In genomic region chr6:166289181-166290061, GRCh38 we compare ENCODE assay signal across 27 cellular contexts. TPM values are rescaled to one million over a fixed set of nuclear protein-coding genes. Genes with fewer than 3 reads are reported as not detected.
DNase-seq lines count a peak whose midpoint lies in the region; ATAC-seq and TF ChIP-seq lines count a peak whose summit lies in the region.
"Had no signal": no experiment of that assay in that cellular context is flagged by ENCODE, and none has a peak within 500 bp of the region (broad histone marks: within the 10 kb centered on the region; RNA-seq: fewer than 3 reads in every experiment).

No MANE protein-coding gene starts in this region.

- no peaks in the 10 kb centered on the region for H3K9me3 Mint-ChIP-seq in activated CD4-positive, alpha-beta T cell treated with anti-CD3 and anti-CD28 coated beads for 36 hours (ENCODE audit: low read depth)
- H3K9me3 Mint-ChIP-seq in activated naive CD8-positive, alpha-beta T cell treated with anti-CD3 and anti-CD28 coated beads, Interleukin-2, amount 50 U/mL, for 24 hours = no peaks in the 10 kb centered on the region
- no peaks in the 10 kb centered on the region for H3K9me3 Mint-ChIP-seq in naive thymus-derived CD8-positive, alpha-beta T cell
- H3K9me3 Mint-ChIP-seq: activated naive CD4-positive, alpha-beta T cell treated with anti-CD3 and anti-CD28 coated beads, Interleukin-2, amount 50 U/mL, for 24 hours; CD4-positive, alpha-beta memory T cell; dendritic cell treated with granulocyte-macrophage colony-stimulating factor and Interleukin-4, amounts not matched to agents 40 ng/mL and 50 ng/mL, for 4 days; stimulated activated naive CD8-positive, alpha-beta T cell treated with anti-CD3 and anti-CD28 coated beads, Interleukin-15, Interleukin-2, amounts not matched to agents 100 ng/mL and 50 ng/mL, for 24 hours; T-cell had no signal

- POLR2A ChIA-PET in activated CD4-positive, alpha-beta T cell treated with anti-CD3 and anti-CD28 coated beads for 36 hours (lab: Charles Lee) = no interaction called here
- POLR2A ChIA-PET in HEK293 (lab: Yijun Ruan, JAX) = interaction anchor here (0.7 kb wide), 1 partner anchor 24 kb away, joined by 5 read pairs; no protein-coding TSS in a partner anchor
- POLR2A ChIA-PET in naive thymus-derived CD8-positive, alpha-beta T cell (lab: Charles Lee) = no interaction called here

- peak; percentile 79 for ATAC-seq in activated CD4-positive, alpha-beta T cell treated with anti-CD3 and anti-CD28 coated beads for 36 hours
- peak; percentile 63 for ATAC-seq in activated naive CD8-positive, alpha-beta T cell treated with anti-CD3 and anti-CD28 coated beads, Interleukin-2, amount 50 U/mL, for 24 hours
- ATAC-seq in naive thymus-derived CD8-positive, alpha-beta T cell = peak; percentile 58 to 62

- DNase-seq in activated CD4-positive, alpha-beta T cell treated with anti-CD3 and anti-CD28 coated beads for 36 hours = peak; percentile 36
- no peak for DNase-seq in activated CD4-positive, alpha-beta T cell treated with anti-CD3 and anti-CD28 coated beads, Interleukin-2, amount 50 U/mL, for 1 hour
- no peak for DNase-seq in activated naive CD8-positive, alpha-beta T cell treated with anti-CD3 and anti-CD28 coated beads, Interleukin-2, amount 50 U/mL, for 24 hours
- DNase-seq in naive thymus-derived CD8-positive, alpha-beta T cell = no peak
- DNase-seq in left ventricle myocardium inferior (no peak), NCI-H526 treated with DMSO at 0.1 percent for 48 hours (lab: John Stamatoyannopoulos, UW) (no peak), DMS114 treated with DMSO at 0.1 percent for 48 hours (lab: John Stamatoyannopoulos, UW; ENCODE audit: unreplicated experiment) (no peak)
- DNase-seq: activated CD4-positive, CD25-positive, alpha-beta regulatory T cell; CD4-positive, alpha-beta memory T cell; central memory CD4-positive, alpha-beta T cell; esophagus squamous epithelium; GOT3; mesendoderm; NCI-H1105; NCI-H187 treated with DMSO at 0.1 percent for 48 hours; NCI-H524 treated with DMSO at 0.1 percent for 48 hours; nucleus accumbens; psoas muscle; T-cell; tibial artery had no signal

- H3K36me3 ChIP-seq in HEK293 (ENCODE audit: control insufficient read depth in 2 of 2, insufficient read depth in 1 of 2, low read length in 2 of 2) (no peaks in the 10 kb centered on the region), left ventricle myocardium inferior (no peaks in the 10 kb centered on the region)
- H3K36me3 ChIP-seq: esophagus squamous epithelium, SJSA1, tibial artery had no signal

- H3K27me3 ChIP-seq in left ventricle myocardium inferior (ENCODE audit: low read depth) = peaks cover 49% of the 10 kb centered on the region
- H3K27me3 ChIP-seq: SJSA1 had no signal

- no peaks in the 10 kb centered on the region for H3K36me3 Mint-ChIP-seq in activated CD4-positive, alpha-beta T cell treated with anti-CD3 and anti-CD28 coated beads for 36 hours (ENCODE audit: low read depth)
- no peaks in the 10 kb centered on the region for H3K36me3 Mint-ChIP-seq in activated naive CD8-positive, alpha-beta T cell treated with anti-CD3 and anti-CD28 coated beads, Interleukin-2, amount 50 U/mL, for 24 hours (ENCODE audit: low read depth)
- no peaks in the 10 kb centered on the region for H3K36me3 Mint-ChIP-seq in naive thymus-derived CD8-positive, alpha-beta T cell
- H3K36me3 Mint-ChIP-seq: activated naive CD4-positive, alpha-beta T cell treated with anti-CD3 and anti-CD28 coated beads, Interleukin-2, amount 50 U/mL, for 24 hours; CD4-positive, alpha-beta memory T cell; T-cell had no signal

- H3K4me3 Mint-ChIP-seq in activated CD4-positive, alpha-beta T cell treated with anti-CD3 and anti-CD28 coated beads for 36 hours = no peak overlapping the region
- no peak overlapping the region for H3K4me3 Mint-ChIP-seq in activated naive CD8-positive, alpha-beta T cell treated with anti-CD3 and anti-CD28 coated beads, Interleukin-2, amount 50 U/mL, for 24 hours
- no peak overlapping the region for H3K4me3 Mint-ChIP-seq in naive thymus-derived CD8-positive, alpha-beta T cell
- H3K4me3 Mint-ChIP-seq: activated naive CD4-positive, alpha-beta T cell treated with anti-CD3 and anti-CD28 coated beads, Interleukin-2, amount 50 U/mL, for 24 hours; CD4-positive, alpha-beta memory T cell; dendritic cell treated with granulocyte-macrophage colony-stimulating factor and Interleukin-4, amounts not matched to agents 40 ng/mL and 50 ng/mL, for 4 days; stimulated activated naive CD8-positive, alpha-beta T cell treated with anti-CD3 and anti-CD28 coated beads, Interleukin-15, Interleukin-2, amounts not matched to agents 100 ng/mL and 50 ng/mL, for 24 hours; T-cell had no signal

- no peak for TF ChIP-seq CTCF in HEK293 (tag by site-specific recombination; IDR thresholded peaks at IDR 0.05)
- TF ChIP-seq CTCF in left ventricle myocardium inferior (IDR thresholded peaks at IDR 0.05; ENCODE audit: borderline replicate concordance) = no peak

- H3K27me3 Mint-ChIP-seq in activated CD4-positive, alpha-beta T cell treated with anti-CD3 and anti-CD28 coated beads for 36 hours = peaks cover 7% of the 10 kb centered on the region
- H3K27me3 Mint-ChIP-seq in activated naive CD8-positive, alpha-beta T cell treated with anti-CD3 and anti-CD28 coated beads, Interleukin-2, amount 50 U/mL, for 24 hours = peaks cover 5% of the 10 kb centered on the region
- H3K27me3 Mint-ChIP-seq in naive thymus-derived CD8-positive, alpha-beta T cell = peaks cover 3 to 9% (median 6%) of the 10 kb centered on the region in 5 donors
- H3K27me3 Mint-ChIP-seq: activated naive CD4-positive, alpha-beta T cell treated with anti-CD3 and anti-CD28 coated beads, Interleukin-2, amount 50 U/mL, for 24 hours had no signal

- H3K27ac Mint-ChIP-seq in activated CD4-positive, alpha-beta T cell treated with anti-CD3 and anti-CD28 coated beads for 36 hours = no peak overlapping the region
- H3K27ac Mint-ChIP-seq in activated naive CD8-positive, alpha-beta T cell treated with anti-CD3 and anti-CD28 coated beads, Interleukin-2, amount 50 U/mL, for 24 hours = no peak overlapping the region
- H3K27ac Mint-ChIP-seq in naive thymus-derived CD8-positive, alpha-beta T cell = peak overlapping the region in 2 of 10 donors; percentile 7 to 8
- H3K27ac Mint-ChIP-seq: activated naive CD4-positive, alpha-beta T cell treated with anti-CD3 and anti-CD28 coated beads, Interleukin-2, amount 50 U/mL, for 24 hours; CD4-positive, alpha-beta memory T cell; dendritic cell treated with granulocyte-macrophage colony-stimulating factor and Interleukin-4, amounts not matched to agents 40 ng/mL and 50 ng/mL, for 4 days; stimulated activated naive CD8-positive, alpha-beta T cell treated with anti-CD3 and anti-CD28 coated beads, Interleukin-15, Interleukin-2, amounts not matched to agents 100 ng/mL and 50 ng/mL, for 24 hours; T-cell had no signal

- intact Hi-C loops in activated CD4-positive, alpha-beta T cell treated with anti-CD3 and anti-CD28 coated beads for 36 hours (cut with DNase I, micrococcal nuclease) = no loop called here
- intact Hi-C loops in left ventricle myocardium inferior (cut with micrococcal nuclease) = no loop called here

- H3K4me1 ChIP-seq in HEK293 (ENCODE audit: control insufficient read depth, insufficient read depth, low read length) (no peaks in the 10 kb centered on the region), left ventricle myocardium inferior (no peaks in the 10 kb centered on the region)
- H3K4me1 ChIP-seq: esophagus squamous epithelium, psoas muscle, tibial artery had no signal

- H3K4me1 Mint-ChIP-seq in activated CD4-positive, alpha-beta T cell treated with anti-CD3 and anti-CD28 coated beads for 36 hours = no peaks in the 10 kb centered on the region
- H3K4me1 Mint-ChIP-seq in activated naive CD8-positive, alpha-beta T cell treated with anti-CD3 and anti-CD28 coated beads, Interleukin-2, amount 50 U/mL, for 24 hours = peaks cover 6% of the 10 kb centered on the region
- peaks cover 0 to 15% (median 0%) of the 10 kb centered on the region in 4 donors for H3K4me1 Mint-ChIP-seq in naive thymus-derived CD8-positive, alpha-beta T cell
- H3K4me1 Mint-ChIP-seq: activated naive CD4-positive, alpha-beta T cell treated with anti-CD3 and anti-CD28 coated beads, Interleukin-2, amount 50 U/mL, for 24 hours; CD4-positive, alpha-beta memory T cell had no signal

- H3K4me3 ChIP-seq in HEK293 (ENCODE audit: low read depth, low read length) = no peak overlapping the region
- H3K4me3 ChIP-seq in left ventricle myocardium inferior = no peak overlapping the region
- H3K4me3 ChIP-seq: esophagus squamous epithelium, psoas muscle, SJSA1, tibial artery had no signal

- CTCF ChIA-PET in activated CD4-positive, alpha-beta T cell treated with anti-CD3 and anti-CD28 coated beads for 36 hours (lab: Charles Lee) = interaction anchor here (0.6 to 0.7 kb wide), 3 partner anchors 92 to 275 kb away, joined by 3 read pairs; no protein-coding TSS in a partner anchor
- CTCF ChIA-PET in HEK293 (lab: Yijun Ruan, JAX) = interaction anchor here (0.6 to 1.3 kb wide), 3 partner anchors 8 to 67 kb away, joined by 3 to 4 read pairs (median 4); no protein-coding TSS in a partner anchor

- H3K9me3 ChIP-seq in HEK293 (ENCODE audit: control insufficient read depth, insufficient read depth, low read depth, low read length) (no peaks in the 10 kb centered on the region), left ventricle myocardium inferior (replicated peaks) (no peaks in the 10 kb centered on the region)
- H3K9me3 ChIP-seq: esophagus squamous epithelium, psoas muscle, SJSA1, tibial artery had no signal

- H3K27ac ChIP-seq in HEK293 (ENCODE audit: extremely low read depth, low read depth, low read length) (no peak overlapping the region), left ventricle myocardium inferior (replicated peaks) (no peak overlapping the region)
- H3K27ac ChIP-seq: esophagus squamous epithelium, HL-60, psoas muscle, SJSA1, tibial artery had no signal

TF ChIP-seq in HEK293, 187 proteins besides CTCF, POLR2A, EP300 and RAD21:
- TF ChIP-seq ZNF501 (tag by site-specific recombination; IDR thresholded peaks at IDR 0.05) (no peak), ZNF10 (tag by site-specific recombination; IDR thresholded peaks at IDR 0.05) (0 out of 2 replicates have a peak, but pooled peaks have one; percentile 46), ZNF600 (tag by site-specific recombination; IDR thresholded peaks at IDR 0.05) (peak; percentile 75; the same call in 1 of the 2 replicates)
TF ChIP-seq in HEK293: peak in this region for 2.

RNA-seq across cellular contexts. Expression of gene PRR18, which starts 18.8 kb away (rescaled TPM):
- total RNA-seq in activated CD4-positive, alpha-beta T cell treated with anti-CD3 and anti-CD28 coated beads for 36 hours = under 1 TPM in 1 of 2 experiments, not detected in 1; 0.11 TPM
- total RNA-seq in naive thymus-derived CD8-positive, alpha-beta T cell = not detected
- not detected for polyA plus RNA-seq in naive thymus-derived CD8-positive, alpha-beta T cell
- not detected for total RNA-seq in left ventricle myocardium inferior
- total RNA-seq: CD4-positive, alpha-beta memory T cell; esophagus squamous epithelium; psoas muscle; RPMI7951; T-cell had no signal
- polyA plus RNA-seq: CD4-positive, alpha-beta memory T cell had no signal

RNA-seq across cellular contexts. Expression of gene SFT2D1, which starts 52.9 kb away (rescaled TPM):
- 10 to 100 TPM; 39.8 to 54.2 TPM for total RNA-seq in activated CD4-positive, alpha-beta T cell treated with anti-CD3 and anti-CD28 coated beads for 36 hours
- total RNA-seq in naive thymus-derived CD8-positive, alpha-beta T cell = 10 to 100 TPM; 28.5 to 30.9 TPM
- 10 to 100 TPM; 44.2 to 58.1 (median 55.7) TPM for polyA plus RNA-seq in naive thymus-derived CD8-positive, alpha-beta T cell
- total RNA-seq in left ventricle myocardium inferior = 19.3 TPM
